ENCODE assay signal across 8 cellular contexts in genomic region chr19:34639491-34640085, GRCh38.
A peak's percentile ranks its signal among the peaks of the same experiment; 100 is the strongest.
DNase-seq lines count a peak whose midpoint lies in the region; ATAC-seq, FAIRE-seq and TF ChIP-seq lines count a peak whose summit lies in the region.

No MANE protein-coding gene starts in this region.

- H3K36me3 ChIP-seq in OCI-LY1 (ENCODE audit: insufficient read depth, low read length) (no peaks in the 10 kb centered on the region), parathyroid adenoma (ENCODE audit: control insufficient read depth, insufficient read depth, low read length) (no peaks in the 10 kb centered on the region)

- peak; percentile 88 for TF ChIP-seq CTCF in OCI-LY1 (IDR thresholded peaks at IDR 0.05; ENCODE audit: low read length)
- TF ChIP-seq CTCF in foreskin fibroblast (IDR thresholded peaks at IDR 0.05; ENCODE audit: low read depth, low read length): peak; percentile 69
- peak; percentile 55 for TF ChIP-seq CTCF in parathyroid adenoma (IDR thresholded peaks at IDR 0.05)

- no peaks in the 10 kb centered on the region for H3K9me2 ChIP-seq in OCI-LY1 (ENCODE audit: low read depth, low read length)

- H3K79me2 ChIP-seq in OCI-LY1 (ENCODE audit: insufficient read depth, low read length) (no peaks in the 10 kb centered on the region), parathyroid adenoma (no peaks in the 10 kb centered on the region)

- H3K27me3 ChIP-seq in OCI-LY1 (ENCODE audit: insufficient read depth, low read length) (no peaks in the 10 kb centered on the region), parathyroid adenoma (ENCODE audit: control insufficient read depth, insufficient read depth, low read length) (no peaks in the 10 kb centered on the region)

- H3K9ac ChIP-seq in OCI-LY1 (ENCODE audit: low read length) (no peak overlapping the region), parathyroid adenoma (no peak overlapping the region)

- H3K9me3 ChIP-seq in OCI-LY1 (ENCODE audit: low read length) (peaks cover 7% of the 10 kb centered on the region), parathyroid adenoma (ENCODE audit: control insufficient read depth, low read length) (no peaks in the 10 kb centered on the region)

- no peak overlapping the region for H3K27ac ChIP-seq in OCI-LY1 (ENCODE audit: low read depth, low read length, poor library complexity, severe bottlenecking)
- no peak overlapping the region for H3K27ac ChIP-seq in parathyroid adenoma

- H3K4me3 ChIP-seq in OCI-LY1 (ENCODE audit: low read depth, low read length, poor library complexity, severe bottlenecking) (no peak overlapping the region), foreskin fibroblast (ENCODE audit: low read depth in 1 of 2, low read length in 2 of 2) (no peak overlapping the region), parathyroid adenoma (ENCODE audit: low read depth, low read length) (no peak overlapping the region)

- DNase-seq in CMK (ENCODE audit: low read depth) (peak; percentile 73), HTR-8/SVneo (ENCODE audit: insufficient read length, low spot score) (peak; percentile 32), activated T-cell treated with anti-CD3 and anti-CD28 coated beads for 48 hours (ENCODE audit: low read depth) (peak; percentile 31), foreskin fibroblast (peak; percentile 28 to 72), urothelium cell line (ENCODE audit: low spot score) (peak; percentile 17)

- FAIRE-seq in HTR-8/SVneo (lab: Jason Lieb, UNC) (no peak), urothelium cell line (lab: Jason Lieb, UNC) (no peak)

- H3K4me2 ChIP-seq in OCI-LY1 (ENCODE audit: low read length): no peak overlapping the region
- no peak overlapping the region for H3K4me2 ChIP-seq in parathyroid adenoma (ENCODE audit: low read length)

- no peaks in the 10 kb centered on the region for H3F3A ChIP-seq in OCI-LY1 (ENCODE audit: insufficient read depth, low read length)

- no peak for ATAC-seq in GM21529 (IDR thresholded peaks at IDR 0.05; ENCODE audit: unreplicated experiment)

- no peaks in the 10 kb centered on the region for H4K20me1 ChIP-seq in OCI-LY1 (ENCODE audit: insufficient read depth, low read length)

- H2AFZ ChIP-seq in OCI-LY1 (ENCODE audit: low read length) (no peak overlapping the region), parathyroid adenoma (no peak overlapping the region)

- H3K4me1 ChIP-seq in OCI-LY1 (ENCODE audit: insufficient read depth, low read length, severe bottlenecking) (no peaks in the 10 kb centered on the region), parathyroid adenoma (no peaks in the 10 kb centered on the region)

Comparison
In these comparisons a context has a peak if more than half of its experiments do, and no peak if none do; other contexts are left out.
1. DNase-seq: peak in every context shown above with its lines; median percentile 73 in CMK; 50 in foreskin fibroblast; 32 in HTR-8/SVneo; 31 in activated T-cell treated with anti-CD3 and anti-CD28 coated beads for 48 hours; 17 in urothelium cell line.